26 cellular contexts compared by ENCODE assay signal in the genomic region with DNA sequence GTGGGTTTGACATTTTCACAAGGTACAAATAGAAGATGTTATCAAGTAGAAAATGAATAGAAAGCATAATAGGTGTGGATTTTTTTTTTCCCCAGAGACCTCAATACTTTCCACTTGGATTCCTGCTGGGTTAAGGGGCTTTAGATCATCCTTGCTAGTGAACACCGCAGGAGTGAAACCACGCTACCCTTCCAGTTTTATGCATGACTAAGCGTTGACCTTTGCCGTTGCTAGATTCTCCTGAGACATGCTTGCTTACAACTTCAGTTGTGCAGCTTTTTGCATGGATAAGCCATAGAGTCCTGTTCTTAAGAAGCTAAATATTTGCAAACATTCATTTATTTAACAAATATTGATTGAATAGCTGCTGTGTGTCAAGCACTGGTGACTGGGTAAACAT.
A peak's percentile ranks its signal among the peaks of the same experiment; 100 is the strongest.
DNase-seq lines count a peak whose midpoint lies in the region; ATAC-seq and TF ChIP-seq lines count a peak whose summit lies in the region.
"Had no signal": no experiment of that assay in that cellular context is flagged by ENCODE, and none has a peak within 500 bp of the region (broad histone marks: within the 10 kb centered on the region; RNA-seq: fewer than 3 reads in every experiment).

No MANE protein-coding gene starts in this region.

- H2BK5ac ChIP-seq in mesendoderm (ENCODE audit: low read length): no peak overlapping the region

- H2BK120ac ChIP-seq in mesendoderm (ENCODE audit: low read depth, low read length): no peak overlapping the region

- peak overlapping the region; percentile 100 for H2BK15ac ChIP-seq in mesendoderm (replicated peaks; ENCODE audit: low read depth)

- in situ Hi-C loops in brain microvascular endothelial cell (cut with HindIII; ENCODE audit: low pct_ligation_motif_present, low sequenced_read_pairs): no loop called here

- no peak overlapping the region for H2AK5ac ChIP-seq in mesendoderm (ENCODE audit: low read length)

- TF ChIP-seq EP300 in gastroesophageal sphincter (IDR thresholded peaks at IDR 0.05): no peak

- H3K36me3 ChIP-seq in A673 (ENCODE audit: insufficient read depth, low read length, poor library complexity, severe bottlenecking): no peaks in the 10 kb centered on the region
- H3K36me3 ChIP-seq in brain microvascular endothelial cell (replicated peaks): no peaks in the 10 kb centered on the region
- H3K36me3 ChIP-seq in mesendoderm (ENCODE audit: control insufficient read depth, insufficient read depth, low read length): no peaks in the 10 kb centered on the region
- no peaks in the 10 kb centered on the region for H3K36me3 ChIP-seq in uterus
- H3K36me3 ChIP-seq in gastroesophageal sphincter: no peaks in the 10 kb centered on the region
- H3K36me3 ChIP-seq: esophagus muscularis mucosa, prostate gland, SJCRH30, tibial artery had no signal

- H3K27me3 ChIP-seq in A673 (replicated peaks; ENCODE audit: insufficient read depth, low read depth, low read length, poor library complexity) (no peaks in the 10 kb centered on the region), brain microvascular endothelial cell (replicated peaks) (no peaks in the 10 kb centered on the region), mesendoderm (ENCODE audit: insufficient read depth, low read length, poor library complexity) (no peaks in the 10 kb centered on the region), uterus (no peaks in the 10 kb centered on the region), gastroesophageal sphincter (no peaks in the 10 kb centered on the region)
- H3K27me3 ChIP-seq: esophagus muscularis mucosa, SJCRH30, tibial artery had no signal

- H3K18ac ChIP-seq in mesendoderm (ENCODE audit: low read length): no peak overlapping the region

- peak; percentile 34 for DNase-seq in A673 (ENCODE audit: low spot score)
- peak; percentile 43 for DNase-seq in LNCaP clone FGC (ENCODE audit: low read depth)
- DNase-seq in brain microvascular endothelial cell: peak; percentile 66
- peak; percentile 8 for DNase-seq in mesendoderm
- DNase-seq in RWPE1 (ENCODE audit: low spot score): no peak
- no peak for DNase-seq in uterus
- no peak for DNase-seq in HT-29 (ENCODE audit: low spot score)
- DNase-seq: activated CD4-positive, CD25-positive, alpha-beta regulatory T cell; activated naive CD8-positive, alpha-beta T cell treated with anti-CD3 and anti-CD28 coated beads, Interleukin-2, amount 10 ng/mL, durations not matched to agents 7 days and 5 days; central memory CD4-positive, alpha-beta T cell; DMS79; effector CD4-positive, alpha-beta T cell; mammary epithelial cell; naive thymus-derived CD4-positive, alpha-beta T cell; NCI-H1694; NCI-H510A; SJCRH30; stimulated activated CD4-positive, alpha-beta T cell treated with anti-CD3 and anti-CD28 coated beads, Interleukin-15, amount 100 ng/mL, for 24 hours; stimulated activated naive B cell treated with anti-CD40 and anti-IgM and Interleukin-4, amounts not matched to agents 10 μg/mL and 1 μg/mL and 100 μg/mL, for 72 hours; T-helper 2 cell; tibial artery had no signal

- peaks cover 37% of the 10 kb centered on the region for H3K4me1 ChIP-seq in A673 (ENCODE audit: insufficient read depth, low read length, poor library complexity, severe bottlenecking)
- no peaks in the 10 kb centered on the region for H3K4me1 ChIP-seq in mesendoderm (ENCODE audit: control insufficient read depth, low read depth, low read length)
- no peaks in the 10 kb centered on the region for H3K4me1 ChIP-seq in uterus
- H3K4me1 ChIP-seq in gastroesophageal sphincter: no peaks in the 10 kb centered on the region
- H3K4me1 ChIP-seq: prostate gland, SJCRH30, tibial artery had no signal

- H3K9me3 ChIP-seq in A673 (ENCODE audit: low read depth, low read length, poor library complexity, severe bottlenecking) (no peaks in the 10 kb centered on the region), uterus (no peaks in the 10 kb centered on the region), gastroesophageal sphincter (no peaks in the 10 kb centered on the region)
- H3K9me3 ChIP-seq: esophagus muscularis mucosa, prostate gland, tibial artery had no signal

- H3K27ac ChIP-seq in A673 (ENCODE audit: low read depth, low read length, poor library complexity, severe bottlenecking): no peak overlapping the region
- no peak overlapping the region for H3K27ac ChIP-seq in brain microvascular endothelial cell
- no peak overlapping the region for H3K27ac ChIP-seq in mesendoderm (ENCODE audit: low read depth, low read length)
- no peak overlapping the region for H3K27ac ChIP-seq in RWPE1
- no peak overlapping the region for H3K27ac ChIP-seq in uterus
- H3K27ac ChIP-seq in gastroesophageal sphincter: no peak overlapping the region
- H3K27ac ChIP-seq: esophagus muscularis mucosa, prostate gland, SJCRH30, tibial artery had no signal

- no peak for TF ChIP-seq POLR2A in uterus (IDR thresholded peaks at IDR 0.05)
- TF ChIP-seq POLR2A in gastroesophageal sphincter (IDR thresholded peaks at IDR 0.05): no peak

- intact Hi-C loops in A673 (cut with micrococcal nuclease; ENCODE audit: unreplicated experiment): no loop called here
- intact Hi-C loops in uterus (cut with DNase I; ENCODE audit: low total_unique reads): no loop called here

- no peak overlapping the region for H3K9ac ChIP-seq in mesendoderm (ENCODE audit: low read length)

- TF ChIP-seq CTCF in A673 (conservative IDR thresholded peaks at IDR 0.05; ENCODE audit: low read depth, low read length): no peak
- TF ChIP-seq CTCF in LNCaP clone FGC (IDR thresholded peaks at IDR 0.05; ENCODE audit: control insufficient read depth, extremely low read depth, insufficient read depth): no peak
- TF ChIP-seq CTCF in brain microvascular endothelial cell (IDR thresholded peaks at IDR 0.05; ENCODE audit: low read depth, low read length, missing control alignments): no peak
- TF ChIP-seq CTCF in RWPE1 (conservative IDR thresholded peaks at IDR 0.05; ENCODE audit: low read depth): no peak
- TF ChIP-seq CTCF in uterus (IDR thresholded peaks at IDR 0.05): no peak
- TF ChIP-seq CTCF in gastroesophageal sphincter (IDR thresholded peaks at IDR 0.05): no peak

- H3K4ac ChIP-seq in mesendoderm (ENCODE audit: low read depth, low read length): no peak overlapping the region

- ATAC-seq in gastroesophageal sphincter: no peak
- ATAC-seq: activated T-helper 17 cell treated with anti-CD3 and anti-CD28 coated beads, Interleukin-2, amount 50 U/mL, for 72 hours; HepG2; naive thymus-derived CD4-positive, alpha-beta T cell; stimulated activated naive B cell treated with anti-CD40 and anti-IgM and Interleukin-4, amounts not matched to agents 10 μg/mL and 1 μg/mL and 100 μg/mL, for 72 hours had no signal

- no peak overlapping the region for H4K8ac ChIP-seq in mesendoderm (ENCODE audit: low read depth, low read length)

- H3K4me3 ChIP-seq in A673 (ENCODE audit: low read depth, low read length, poor library complexity, severe bottlenecking) (no peak overlapping the region), LNCaP clone FGC (ENCODE audit: low read depth, low read length) (no peak overlapping the region), brain microvascular endothelial cell (ENCODE audit: low read depth, low read length) (no peak overlapping the region), mesendoderm (ENCODE audit: low read length) (no peak overlapping the region), uterus (no peak overlapping the region), gastroesophageal sphincter (no peak overlapping the region)
- H3K4me3 ChIP-seq: esophagus muscularis mucosa, prostate gland, SJCRH30, tibial artery had no signal

- no peak overlapping the region for H3K23ac ChIP-seq in mesendoderm (ENCODE audit: low read length)

- H3K79me2 ChIP-seq in mesendoderm (ENCODE audit: control insufficient read depth, insufficient read depth, low read length): no peaks in the 10 kb centered on the region

- no peak overlapping the region for H3K56ac ChIP-seq in mesendoderm (ENCODE audit: low read length)

- POLR2A ChIA-PET in A673 (lab: Charles Lee; ENCODE audit: low non-redundant PET): no interaction called here
- POLR2A ChIA-PET in RWPE1 (lab: Yijun Ruan, JAX; ENCODE audit: low non-redundant PET): no interaction called here

- H4K5ac ChIP-seq in mesendoderm (ENCODE audit: low read length): no peak overlapping the region

- no peak overlapping the region for H3K4me2 ChIP-seq in mesendoderm (ENCODE audit: low read length)

- CTCF ChIA-PET in A673 (lab: Charles Lee): no interaction called here
- CTCF ChIA-PET in RWPE1 (lab: Yijun Ruan, JAX): no interaction called here

- no peaks in the 10 kb centered on the region for H3K79me1 ChIP-seq in mesendoderm (ENCODE audit: low read length)

- no TSS peak for BruUV-seq in A673 (replicated peaks; lab: Mats Ljungman, UMichigan)

- WGBS in mesendoderm (ENCODE audit: extremely low coverage, insufficient coverage, low lambda C conversion rate): no CpG with 5 or more reads among the region's 4 CpGs
- 72 to 87% methylated on average over 4 of the region's 4 CpGs for WGBS in gastroesophageal sphincter (ENCODE audit: low coverage in 1 of 2), 2 donors

Comparison
In these comparisons a context has a peak if more than half of its experiments do, and no peak if none do; other contexts are left out.
1. DNase-seq: peak in A673 (single experiment), LNCaP clone FGC (single experiment), brain microvascular endothelial cell (single experiment) and mesendoderm (single experiment); none in RWPE1 (single experiment), uterus (0 of 2) and HT-29 (single experiment).